In genomic region chr6:137870744-137871247, GRCh38 we compare ENCODE assay signal across 8 cellular contexts. TPM values are rescaled to one million over a fixed set of nuclear protein-coding genes. Genes with fewer than 3 reads are reported as not detected.
A peak's percentile ranks its signal among the peaks of the same experiment; 100 is the strongest.
DNase-seq lines count a peak whose midpoint lies in the region; ATAC-seq and TF ChIP-seq lines count a peak whose summit lies in the region.

No MANE protein-coding gene starts in this region.

- peaks cover 0 to 23% of the 10 kb centered on the region in 2 donors for H3K4me1 ChIP-seq in ascending aorta

- H3K36me3 Mint-ChIP-seq in activated CD8-positive, alpha-beta memory T cell treated with anti-CD3 and anti-CD28 coated beads, Interleukin-2, amount 10 ng/mL, durations not matched to agents 7 days and 5 days = peaks cover 70% of the 10 kb centered on the region
- peaks cover 0 to 22% of the 10 kb centered on the region in 2 donors for H3K36me3 Mint-ChIP-seq in naive B cell

- H3K27ac Mint-ChIP-seq in activated CD8-positive, alpha-beta memory T cell treated with anti-CD3 and anti-CD28 coated beads, Interleukin-2, amount 10 ng/mL, durations not matched to agents 7 days and 5 days = peak overlapping the region; percentile 93
- H3K27ac Mint-ChIP-seq in naive B cell = peak overlapping the region; percentile 53 to 99 (median 97)

- H3K27me3 ChIP-seq in ascending aorta = no peaks in the 10 kb centered on the region

- H3K27me3 Mint-ChIP-seq in activated CD8-positive, alpha-beta memory T cell treated with anti-CD3 and anti-CD28 coated beads, Interleukin-2, amount 10 ng/mL, durations not matched to agents 7 days and 5 days = no peaks in the 10 kb centered on the region
- no peaks in the 10 kb centered on the region for H3K27me3 Mint-ChIP-seq in naive B cell

- ATAC-seq in activated CD8-positive, alpha-beta memory T cell treated with anti-CD3 and anti-CD28 coated beads, Interleukin-2, amount 10 ng/mL, durations not matched to agents 7 days and 5 days = peak; percentile 15
- peak; percentile 22 for ATAC-seq in HG03521 (IDR thresholded peaks at IDR 0.05; ENCODE audit: unreplicated experiment)
- ATAC-seq in naive B cell (ENCODE audit: low read depth in 2 of 2) = no peak

- peak overlapping the region; percentile 79 for H3K4me3 Mint-ChIP-seq in activated CD8-positive, alpha-beta memory T cell treated with anti-CD3 and anti-CD28 coated beads, Interleukin-2, amount 10 ng/mL, durations not matched to agents 7 days and 5 days
- H3K4me3 Mint-ChIP-seq in naive B cell = peak overlapping the region; percentile 77 to 98 (median 95)

- peak overlapping the region; percentile 7 to 32 for H3K4me3 ChIP-seq in ascending aorta

- H3K27ac ChIP-seq in ascending aorta (no peak overlapping the region), caudate nucleus (ENCODE audit: low read depth, low read length) (no peak overlapping the region)

- no peak for TF ChIP-seq CTCF in ascending aorta (IDR thresholded peaks at IDR 0.05)

- peaks cover 64% of the 10 kb centered on the region for H3K4me1 Mint-ChIP-seq in activated CD8-positive, alpha-beta memory T cell treated with anti-CD3 and anti-CD28 coated beads, Interleukin-2, amount 10 ng/mL, durations not matched to agents 7 days and 5 days
- H3K4me1 Mint-ChIP-seq in naive B cell = peaks cover 58 to 81% (median 76%) of the 10 kb centered on the region in 3 donors

- CTCF ChIA-PET in activated CD8-positive, alpha-beta memory T cell treated with anti-CD3 and anti-CD28 coated beads, Interleukin-2, amount 10 ng/mL, durations not matched to agents 7 days and 5 days (lab: Charles Lee) = interaction anchor here (0.7 to 13.4 kb wide), 33 partner anchors 11 to 238 kb away, joined by 3 to 273 read pairs (median 4); no protein-coding TSS in a partner anchor

- DNase-seq in activated CD8-positive, alpha-beta memory T cell treated with anti-CD3 and anti-CD28 coated beads, Interleukin-2, amount 10 ng/mL, durations not matched to agents 7 days and 5 days = peak; percentile 64
- DNase-seq in activated CD8-positive, alpha-beta memory T cell treated with anti-CD3 and anti-CD28 coated beads, Interleukin-2, amount 50 U/mL, for 4 hours = no peak
- DNase-seq in ascending aorta (ENCODE audit: low spot score in 2 of 2) = no peak
- DNase-seq in naive B cell = peak; percentile 26
- DNase-seq in caudate nucleus (lab: John Stamatoyannopoulos, UW) = no peak
- no peak for DNase-seq in cerebellar nuclear complex (lab: John Stamatoyannopoulos, UW)
- no peak for DNase-seq in iPS-NIHi11 (ENCODE audit: low spot score)

- no peaks in the 10 kb centered on the region for H3K9me3 Mint-ChIP-seq in activated CD8-positive, alpha-beta memory T cell treated with anti-CD3 and anti-CD28 coated beads, Interleukin-2, amount 10 ng/mL, durations not matched to agents 7 days and 5 days (ENCODE audit: low read depth)
- no peaks in the 10 kb centered on the region for H3K9me3 Mint-ChIP-seq in naive B cell

- H3K36me3 ChIP-seq in ascending aorta = peaks cover 9 to 11% of the 10 kb centered on the region in 2 donors

- intact Hi-C loops in ascending aorta (cut with DNase I) = no loop called here

- H3K9me3 ChIP-seq in ascending aorta = no peaks in the 10 kb centered on the region

RNA-seq across cellular contexts. Expression of gene TNFAIP3, which starts 3.7 kb away (rescaled TPM):
- 100 to 1,000 TPM in 1 of 2 experiments, 10 to 100 TPM in 1; 86.7 to 225 TPM for total RNA-seq in activated CD8-positive, alpha-beta memory T cell treated with anti-CD3 and anti-CD28 coated beads, Interleukin-2, amount 10 ng/mL, durations not matched to agents 7 days and 5 days
- total RNA-seq in ascending aorta = 24.5 TPM
- 10 to 100 TPM in 5 of 6 donors, 1 to 10 TPM in 1; 4.0 to 48.4 (median 33.8) TPM for polyA plus RNA-seq in naive B cell (ENCODE audit: low read depth in 6 of 6)

Comparison
In these comparisons a context has a peak if more than half of its experiments do, and no peak if none do; other contexts are left out.
1. DNase-seq: peak in activated CD8-positive, alpha-beta memory T cell treated with anti-CD3 and anti-CD28 coated beads, Interleukin-2, amount 10 ng/mL, durations not matched to agents 7 days and 5 days (single experiment) and naive B cell (single experiment); none in activated CD8-positive, alpha-beta memory T cell treated with anti-CD3 and anti-CD28 coated beads, Interleukin-2, amount 50 U/mL, for 4 hours (single experiment), ascending aorta (0 of 2), caudate nucleus (0 of 61), cerebellar nuclear complex (0 of 2) and iPS-NIHi11 (single experiment).
2. ATAC-seq: peak in activated CD8-positive, alpha-beta memory T cell treated with anti-CD3 and anti-CD28 coated beads, Interleukin-2, amount 10 ng/mL, durations not matched to agents 7 days and 5 days (single experiment) and HG03521 (single experiment); none in naive B cell (0 of 2).